ENCODE assay signal across 8 cellular contexts in the genomic region with DNA sequence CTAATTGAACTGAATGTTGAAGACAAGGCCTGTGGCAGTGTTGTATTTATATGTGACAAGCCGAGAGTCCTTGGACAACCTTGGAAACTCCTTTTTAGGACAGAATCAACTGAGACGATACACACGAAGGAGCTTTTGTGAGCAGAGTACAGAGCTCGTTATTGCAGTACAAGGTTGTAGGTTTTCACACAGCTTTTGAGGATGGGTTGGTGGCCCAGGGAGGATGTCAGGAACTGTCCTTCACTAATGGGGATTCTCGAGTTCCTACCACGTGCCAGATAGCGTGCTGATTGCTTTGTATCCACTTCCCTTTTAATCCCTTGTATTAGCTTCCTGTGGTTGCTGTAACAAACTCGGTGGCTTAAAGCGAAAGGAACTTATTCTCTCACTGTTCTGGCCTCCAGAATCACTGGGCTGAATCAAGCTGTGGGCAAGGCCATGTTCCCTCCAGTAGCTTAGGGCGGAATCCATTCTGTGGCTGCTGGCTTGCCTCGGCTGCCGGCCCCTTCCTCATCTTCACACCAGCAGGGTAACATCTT. TPM values are rescaled to one million over a fixed set of nuclear protein-coding genes. Genes with fewer than 3 reads are reported as not detected.
A peak's percentile ranks its signal among the peaks of the same experiment; 100 is the strongest.
DNase-seq lines count a peak whose midpoint lies in the region; ATAC-seq and TF ChIP-seq lines count a peak whose summit lies in the region.

No MANE protein-coding gene starts in this region.

- H3K36me3 ChIP-seq in cardiac muscle cell (no peaks in the 10 kb centered on the region), upper lobe of left lung (no peaks in the 10 kb centered on the region)

- TF ChIP-seq CTCF in cardiac muscle cell (IDR thresholded peaks at IDR 0.05; ENCODE audit: low read depth, low read length) = no peak
- TF ChIP-seq CTCF in upper lobe of left lung (IDR thresholded peaks at IDR 0.05) = no peak

- no peaks in the 10 kb centered on the region for H3K27me3 Mint-ChIP-seq in activated CD4-positive, alpha-beta T cell treated with anti-CD3 and anti-CD28 coated beads for 36 hours

- peak overlapping the region; percentile 46 for H3K27ac ChIP-seq in cardiac muscle cell
- peak overlapping the region; percentile 76 to 82 (median 80) for H3K27ac ChIP-seq in upper lobe of left lung

- intact Hi-C loops in activated CD4-positive, alpha-beta T cell treated with anti-CD3 and anti-CD28 coated beads for 36 hours (cut with DNase I, micrococcal nuclease) = loop anchor here (1.0 to 10.0 kb wide), 9 partner anchors 9 to 1930 kb away; a partner anchor contains a TSS

- peaks cover 90% of the 10 kb centered on the region for H3K4me1 Mint-ChIP-seq in activated CD4-positive, alpha-beta T cell treated with anti-CD3 and anti-CD28 coated beads for 36 hours

- peak in 1 of 4 donors; percentile 40 for TF ChIP-seq EP300 in upper lobe of left lung (IDR thresholded peaks at IDR 0.05)

- no peaks in the 10 kb centered on the region for H3K9me3 Mint-ChIP-seq in activated CD4-positive, alpha-beta T cell treated with anti-CD3 and anti-CD28 coated beads for 36 hours (ENCODE audit: low read depth)

- TF ChIP-seq POLR2A in upper lobe of left lung (IDR thresholded peaks at IDR 0.05) = peak in 1 of 4 donors; percentile 10

- POLR2A ChIA-PET in activated CD4-positive, alpha-beta T cell treated with anti-CD3 and anti-CD28 coated beads for 36 hours (lab: Charles Lee) = interaction anchor here (0.5 to 2.5 kb wide), 10 partner anchors 9 to 230 kb away, joined by 3 to 7 read pairs (median 4); no protein-coding TSS in a partner anchor

- peaks cover 7% of the 10 kb centered on the region for H3K36me3 Mint-ChIP-seq in activated CD4-positive, alpha-beta T cell treated with anti-CD3 and anti-CD28 coated beads for 36 hours (ENCODE audit: low read depth)

- CTCF ChIA-PET in activated CD4-positive, alpha-beta T cell treated with anti-CD3 and anti-CD28 coated beads for 36 hours (lab: Charles Lee) = interaction anchor here (0.7 to 4.9 kb wide), 10 partner anchors 9 to 95 kb away, joined by 3 to 33 read pairs (median 4); a partner anchor contains a TSS

- H3K27me3 ChIP-seq in cardiac muscle cell (no peaks in the 10 kb centered on the region), upper lobe of left lung (no peaks in the 10 kb centered on the region)

- H3K4me3 ChIP-seq in cardiac muscle cell (no peak overlapping the region), upper lobe of left lung (no peak overlapping the region)

- peak overlapping the region; percentile 69 for H3K4me3 Mint-ChIP-seq in activated CD4-positive, alpha-beta T cell treated with anti-CD3 and anti-CD28 coated beads for 36 hours

- no peaks in the 10 kb centered on the region for H3K9me3 ChIP-seq in cardiac muscle cell (ENCODE audit: low read depth)
- H3K9me3 ChIP-seq in upper lobe of left lung = no peaks in the 10 kb centered on the region

- peak overlapping the region; percentile 96 for H3K27ac Mint-ChIP-seq in activated CD4-positive, alpha-beta T cell treated with anti-CD3 and anti-CD28 coated beads for 36 hours

- DNase-seq in activated CD4-positive, alpha-beta T cell treated with anti-CD3 and anti-CD28 coated beads for 36 hours = peak; percentile 55
- DNase-seq in activated CD4-positive, alpha-beta T cell treated with anti-CD3 and anti-CD28 coated beads for 4 hours = no peak
- DNase-seq in SIG-M5 treated with dmso at 0.1 percent for 504 hours (lab: John Stamatoyannopoulos, UW; ENCODE audit: unreplicated experiment) (peak; percentile 98), cardiac muscle cell (ENCODE audit: low read depth in 1 of 2, low spot score in 1 of 2) (no peak), upper lobe of left lung (peak in 1 of 2 donors; percentile 72), putamen (ENCODE audit: low spot score) (no peak), NCI-H1105 (lab: John Stamatoyannopoulos, UW) (no peak)

- H3K4me1 ChIP-seq in cardiac muscle cell (ENCODE audit: low read depth) (peaks cover 15% of the 10 kb centered on the region), upper lobe of left lung (peaks cover 37 to 57% (median 55%) of the 10 kb centered on the region in 4 donors)

- ATAC-seq in activated CD4-positive, alpha-beta T cell treated with anti-CD3 and anti-CD28 coated beads for 36 hours = peak; percentile 21
- ATAC-seq in HG02981 (IDR thresholded peaks at IDR 0.05; ENCODE audit: unreplicated experiment) (peak; percentile 43), upper lobe of left lung (ENCODE audit: low FRiP score in 2 of 2) (peak; percentile 56 to 68)

- WGBS in upper lobe of left lung, 2 donors = 57 to 67% methylated on average over 12 of the region's 12 CpGs

RNA-seq across cellular contexts. Expression of a gene that starts 20.2 kb away (rescaled TPM):
- total RNA-seq in activated CD4-positive, alpha-beta T cell treated with anti-CD3 and anti-CD28 coated beads for 36 hours = 10 to 100 TPM; 29.1 to 33.0 TPM
- total RNA-seq in cardiac muscle cell (25.0 and 27.7 TPM in 2 replicates), upper lobe of left lung (10 to 100 TPM; 23.3 to 93.2 (median 36.5) TPM)
- polyA plus RNA-seq in cardiac muscle cell = 11.6 and 13.2 TPM in 2 replicates

Comparison
In these comparisons a context has a peak if more than half of its experiments do, and no peak if none do; other contexts are left out.
1. DNase-seq: peak in activated CD4-positive, alpha-beta T cell treated with anti-CD3 and anti-CD28 coated beads for 36 hours (single experiment) and SIG-M5 treated with dmso at 0.1 percent for 504 hours (single experiment); none in activated CD4-positive, alpha-beta T cell treated with anti-CD3 and anti-CD28 coated beads for 4 hours (0 of 2), cardiac muscle cell (0 of 2), putamen (single experiment) and NCI-H1105 (single experiment).
2. Peak in every context shown above with its lines, with median percentiles within 50 percentile points of each other: ATAC-seq.